26 cellular contexts compared by ENCODE assay signal in genomic region chr6:105618247-105618646, GRCh38.
DNase-seq lines count a peak whose midpoint lies in the region; ATAC-seq and TF ChIP-seq lines count a peak whose summit lies in the region.
"Had no signal": no experiment of that assay in that cellular context is flagged by ENCODE, and none has a peak within 500 bp of the region (broad histone marks: within the 10 kb centered on the region; RNA-seq: fewer than 3 reads in every experiment).

No MANE protein-coding gene starts in this region.

- H3K36me3 ChIP-seq in adipocyte (ENCODE audit: control insufficient read depth, insufficient read depth, low read length, severe bottlenecking): no peaks in the 10 kb centered on the region
- H3K36me3 ChIP-seq: BE2C, MG63 had no signal

- peak overlapping the region; percentile 66 for H3K27ac Mint-ChIP-seq in stimulated activated effector memory CD8-positive, alpha-beta T cell treated with anti-CD3 and anti-CD28 coated beads, Interleukin-12 subunit alpha, Interleukin-12 subunit beta, amount 100 ng/mL, for 72 hours
- H3K27ac Mint-ChIP-seq in activated T-helper 1 cell treated with anti-CD3 and anti-CD28 coated beads, Interleukin-12 subunit alpha, Interleukin-12 subunit beta, Interleukin-2, Interleukin-4 antibody, amounts not matched to agents 30 ng/mL and 10 ng/mL and 1 ng/mL, durations not matched to agents 14 hours and 24 hours and 36 hours: no peak overlapping the region
- H3K27ac Mint-ChIP-seq in endothelial cell (ENCODE audit: unreplicated experiment): no peak overlapping the region
- H3K27ac Mint-ChIP-seq: CD14-positive monocyte had no signal

- peaks cover 46% of the 10 kb centered on the region for H3K4me1 ChIP-seq in adipocyte (ENCODE audit: control insufficient read depth, insufficient read depth, low read length)
- H3K4me1 ChIP-seq: BE2C had no signal

- no peaks in the 10 kb centered on the region for H3K9me3 ChIP-seq in adipocyte (ENCODE audit: control insufficient read depth, low read length)
- H3K9me3 ChIP-seq: BE2C, MG63 had no signal

- intact Hi-C loops in activated T-helper 1 cell treated with anti-CD3 and anti-CD28 coated beads, Interleukin-12 subunit alpha, Interleukin-12 subunit beta, Interleukin-2, Interleukin-4 antibody, amounts not matched to agents 30 ng/mL and 10 ng/mL and 1 ng/mL, durations not matched to agents 14 hours and 24 hours and 36 hours (cut with micrococcal nuclease): no loop called here

- H3K9me3 Mint-ChIP-seq in stimulated activated effector memory CD8-positive, alpha-beta T cell treated with anti-CD3 and anti-CD28 coated beads, Interleukin-12 subunit alpha, Interleukin-12 subunit beta, amount 100 ng/mL, for 72 hours: peaks cover 4% of the 10 kb centered on the region
- peaks cover 16% of the 10 kb centered on the region for H3K9me3 Mint-ChIP-seq in activated T-helper 1 cell treated with anti-CD3 and anti-CD28 coated beads, Interleukin-12 subunit alpha, Interleukin-12 subunit beta, Interleukin-2, Interleukin-4 antibody, amounts not matched to agents 30 ng/mL and 10 ng/mL and 1 ng/mL, durations not matched to agents 14 hours and 24 hours and 36 hours
- no peaks in the 10 kb centered on the region for H3K9me3 Mint-ChIP-seq in endothelial cell (ENCODE audit: unreplicated experiment)

- H3K36me3 Mint-ChIP-seq in stimulated activated effector memory CD8-positive, alpha-beta T cell treated with anti-CD3 and anti-CD28 coated beads, Interleukin-12 subunit alpha, Interleukin-12 subunit beta, amount 100 ng/mL, for 72 hours: peaks cover 8% of the 10 kb centered on the region
- peaks cover 12% of the 10 kb centered on the region for H3K36me3 Mint-ChIP-seq in activated T-helper 1 cell treated with anti-CD3 and anti-CD28 coated beads, Interleukin-12 subunit alpha, Interleukin-12 subunit beta, Interleukin-2, Interleukin-4 antibody, amounts not matched to agents 30 ng/mL and 10 ng/mL and 1 ng/mL, durations not matched to agents 14 hours and 24 hours and 36 hours (ENCODE audit: low read depth)
- no peaks in the 10 kb centered on the region for H3K36me3 Mint-ChIP-seq in endothelial cell (ENCODE audit: low read depth, unreplicated experiment)
- H3K36me3 Mint-ChIP-seq: CD14-positive monocyte had no signal

- ATAC-seq in stimulated activated effector memory CD8-positive, alpha-beta T cell treated with anti-CD3 and anti-CD28 coated beads, Interleukin-12 subunit alpha, Interleukin-12 subunit beta, amount 100 ng/mL, for 72 hours: no peak
- ATAC-seq: Panc1 had no signal

- TF ChIP-seq CTCF in foreskin fibroblast (IDR thresholded peaks at IDR 0.05; ENCODE audit: low read depth, low read length) (no peak), endothelial cell (IDR thresholded peaks at IDR 0.05; ENCODE audit: unreplicated experiment) (no peak)

- no peaks in the 10 kb centered on the region for H3K27me3 ChIP-seq in adipocyte (replicated peaks; ENCODE audit: control insufficient read depth, insufficient read depth, low read length)
- H3K27me3 ChIP-seq: MG63 had no signal

- DNase-seq in COLO829 (ENCODE audit: low spot score) (peak; percentile 13), adipocyte (ENCODE audit: low read depth) (peak; percentile 56), foreskin fibroblast (peak; percentile 51 to 60), kidney tubule cell (ENCODE audit: low spot score) (no peak), endothelial cell (ENCODE audit: low spot score) (no peak)
- DNase-seq in stimulated activated effector memory CD8-positive, alpha-beta T cell treated with anti-CD3 and anti-CD28 coated beads, Interleukin-12 subunit alpha, Interleukin-12 subunit beta, amount 100 ng/mL, for 72 hours (ENCODE audit: low spot score in 2 of 2): no peak
- no peak for DNase-seq in activated T-helper 1 cell treated with anti-CD3 and anti-CD28 coated beads, Interleukin-12 subunit alpha, Interleukin-12 subunit beta, Interleukin-2, Interleukin-4 antibody, amounts not matched to agents 30 ng/mL and 10 ng/mL and 1 ng/mL, durations not matched to agents 14 hours and 24 hours and 36 hours (ENCODE audit: low spot score)
- DNase-seq: ACHN, BE2C, DMS153, DND-41, GM23248, H7, KBM-7, MG63, NCI-H1048, NCI-H1417, NCI-H1694 treated with DMSO at 0.1 percent for 48 hours, NCI-H2081, NCI-H2227 treated with DMSO at 0.1 percent for 48 hours, NCI-H510A, NCI-H69, SHP77 treated with DMSO at 0.1 percent for 48 hours, SW 1271 had no signal

- peaks cover 2% of the 10 kb centered on the region for H3K27me3 Mint-ChIP-seq in activated T-helper 1 cell treated with anti-CD3 and anti-CD28 coated beads, Interleukin-12 subunit alpha, Interleukin-12 subunit beta, Interleukin-2, Interleukin-4 antibody, amounts not matched to agents 30 ng/mL and 10 ng/mL and 1 ng/mL, durations not matched to agents 14 hours and 24 hours and 36 hours (ENCODE audit: insufficient read depth)
- H3K27me3 Mint-ChIP-seq in endothelial cell (ENCODE audit: unreplicated experiment): no peaks in the 10 kb centered on the region

- peaks cover 33% of the 10 kb centered on the region for H3K4me1 Mint-ChIP-seq in stimulated activated effector memory CD8-positive, alpha-beta T cell treated with anti-CD3 and anti-CD28 coated beads, Interleukin-12 subunit alpha, Interleukin-12 subunit beta, amount 100 ng/mL, for 72 hours
- H3K4me1 Mint-ChIP-seq in activated T-helper 1 cell treated with anti-CD3 and anti-CD28 coated beads, Interleukin-12 subunit alpha, Interleukin-12 subunit beta, Interleukin-2, Interleukin-4 antibody, amounts not matched to agents 30 ng/mL and 10 ng/mL and 1 ng/mL, durations not matched to agents 14 hours and 24 hours and 36 hours (ENCODE audit: low read depth): peaks cover 36% of the 10 kb centered on the region
- peaks cover 4% of the 10 kb centered on the region for H3K4me1 Mint-ChIP-seq in endothelial cell (ENCODE audit: unreplicated experiment)
- H3K4me1 Mint-ChIP-seq: CD14-positive monocyte had no signal

- no peak overlapping the region for H3K4me3 ChIP-seq in adipocyte (ENCODE audit: low read length)
- no peak overlapping the region for H3K4me3 ChIP-seq in foreskin fibroblast (ENCODE audit: low read depth in 1 of 2, low read length in 2 of 2)
- H3K4me3 ChIP-seq: GM23248, MG63 had no signal

- H3K9ac ChIP-seq in adipocyte (ENCODE audit: low read length): peak overlapping the region; percentile 36
- H3K9ac ChIP-seq: GM23248 had no signal

- no peak overlapping the region for H3K4me3 Mint-ChIP-seq in stimulated activated effector memory CD8-positive, alpha-beta T cell treated with anti-CD3 and anti-CD28 coated beads, Interleukin-12 subunit alpha, Interleukin-12 subunit beta, amount 100 ng/mL, for 72 hours
- H3K4me3 Mint-ChIP-seq in activated T-helper 1 cell treated with anti-CD3 and anti-CD28 coated beads, Interleukin-12 subunit alpha, Interleukin-12 subunit beta, Interleukin-2, Interleukin-4 antibody, amounts not matched to agents 30 ng/mL and 10 ng/mL and 1 ng/mL, durations not matched to agents 14 hours and 24 hours and 36 hours: no peak overlapping the region
- no peak overlapping the region for H3K4me3 Mint-ChIP-seq in endothelial cell (ENCODE audit: unreplicated experiment)
- H3K4me3 Mint-ChIP-seq: CD14-positive monocyte had no signal

Comparison
In these comparisons a context has a peak if more than half of its experiments do, and no peak if none do; other contexts are left out.
1. DNase-seq: peak in COLO829 (single experiment), adipocyte (single experiment) and foreskin fibroblast (2 of 2); none in stimulated activated effector memory CD8-positive, alpha-beta T cell treated with anti-CD3 and anti-CD28 coated beads, Interleukin-12 subunit alpha, Interleukin-12 subunit beta, amount 100 ng/mL, for 72 hours (0 of 2), activated T-helper 1 cell treated with anti-CD3 and anti-CD28 coated beads, Interleukin-12 subunit alpha, Interleukin-12 subunit beta, Interleukin-2, Interleukin-4 antibody, amounts not matched to agents 30 ng/mL and 10 ng/mL and 1 ng/mL, durations not matched to agents 14 hours and 24 hours and 36 hours (single experiment), kidney tubule cell (single experiment) and endothelial cell (single experiment).